ENCODE assay signal across 18 cellular contexts in genomic region chr3:43738305-43738704, GRCh38. TPM values are rescaled to one million over a fixed set of nuclear protein-coding genes. Genes with fewer than 3 reads are reported as not detected.
DNase-seq lines count a peak whose midpoint lies in the region; ATAC-seq, FAIRE-seq and TF ChIP-seq lines count a peak whose summit lies in the region.
"Had no signal": no experiment of that assay in that cellular context is flagged by ENCODE, and none has a peak within 500 bp of the region (broad histone marks: within the 10 kb centered on the region; RNA-seq: fewer than 3 reads in every experiment).

No MANE protein-coding gene starts in this region.

- no peak for FAIRE-seq in HepG2 (lab: Jason Lieb, UNC)
- FAIRE-seq in astrocyte (lab: Jason Lieb, UNC): no peak
- FAIRE-seq: A549, HTR-8/SVneo had no signal

- intact Hi-C loops in HepG2 (cut with micrococcal nuclease; ENCODE audit: unreplicated experiment): no loop called here

- TF ChIP-seq CTCF in liver (IDR thresholded peaks at IDR 0.05; ENCODE audit: low read depth, low read length, missing input control): peak; percentile 16
- no peak for TF ChIP-seq CTCF in HepG2 (CRISPR knock-in tag; IDR thresholded peaks at IDR 0.05)
- no peak for TF ChIP-seq CTCF in astrocyte (IDR thresholded peaks at IDR 0.05; ENCODE audit: insufficient read depth, low read depth, low read length)

- in situ Hi-C loops in HepG2 (cut with HindIII; ENCODE audit: extremely low pct_ligation_motif_present, low pct_unique_long_range_greater_than_20kb): no loop called here

- H4K20me1 ChIP-seq in HepG2 (ENCODE audit: insufficient read depth, low read length) (no peaks in the 10 kb centered on the region), astrocyte (ENCODE audit: insufficient read depth, low read length) (no peaks in the 10 kb centered on the region)

- H3K27me3 ChIP-seq in liver (ENCODE audit: control insufficient read depth in 4 of 4, insufficient read depth in 4 of 4, low read length in 3 of 4) (no peaks in the 10 kb centered on the region), HepG2 (ENCODE audit: control insufficient read depth in 1 of 2, insufficient read depth in 2 of 2, low read length in 2 of 2) (no peaks in the 10 kb centered on the region), astrocyte (ENCODE audit: insufficient read depth, low read length) (no peaks in the 10 kb centered on the region)

- H3K4me2 ChIP-seq in HepG2 (ENCODE audit: low read depth, low read length) (no peak overlapping the region), astrocyte (ENCODE audit: low read length) (no peak overlapping the region)
- H3K4me2 ChIP-seq: A549 had no signal

- H3K79me2 ChIP-seq in HepG2 (ENCODE audit: insufficient read depth, low read length): no peaks in the 10 kb centered on the region
- H3K79me2 ChIP-seq in astrocyte (ENCODE audit: insufficient read depth, low read length): no peaks in the 10 kb centered on the region

- H3K4me1 ChIP-seq in liver (ENCODE audit: control insufficient read depth in 4 of 4, insufficient read depth in 4 of 4, low read length in 3 of 4): peaks cover 4 to 28% (median 18%) of the 10 kb centered on the region in 4 donors
- peaks cover 44% of the 10 kb centered on the region for H3K4me1 ChIP-seq in HepG2 (ENCODE audit: insufficient read depth, low read length)
- peaks cover 12% of the 10 kb centered on the region for H3K4me1 ChIP-seq in astrocyte (ENCODE audit: insufficient read depth, low read length)

- peak; percentile 46 for TF ChIP-seq RAD21 in liver (IDR thresholded peaks at IDR 0.05)
- TF ChIP-seq RAD21 in HepG2 (CRISPR knock-in tag; IDR thresholded peaks at IDR 0.05): no peak

- no peaks in the 10 kb centered on the region for H3K9me3 Mint-ChIP-seq in astrocyte (ENCODE audit: unreplicated experiment)
- no peaks in the 10 kb centered on the region for H3K9me3 Mint-ChIP-seq in activated CD8-positive, alpha-beta memory T cell treated with anti-CD3 and anti-CD28 coated beads, Interleukin-2, amount 10 ng/mL, durations not matched to agents 7 days and 5 days (ENCODE audit: low read depth)
- H3K9me3 Mint-ChIP-seq: CD14-positive monocyte; CD4-positive, alpha-beta memory T cell had no signal

- H3K9me3 ChIP-seq in liver (ENCODE audit: control insufficient read depth in 4 of 4, low read length in 3 of 4): no peaks in the 10 kb centered on the region
- no peaks in the 10 kb centered on the region for H3K9me3 ChIP-seq in HepG2 (ENCODE audit: low read length)
- no peaks in the 10 kb centered on the region for H3K9me3 ChIP-seq in astrocyte (ENCODE audit: insufficient read depth, low read depth, low read length)
- H3K9me3 ChIP-seq: A549, HAP-1 had no signal

- H3K36me3 Mint-ChIP-seq in astrocyte (ENCODE audit: low read depth, unreplicated experiment): no peaks in the 10 kb centered on the region
- no peaks in the 10 kb centered on the region for H3K36me3 Mint-ChIP-seq in activated CD8-positive, alpha-beta memory T cell treated with anti-CD3 and anti-CD28 coated beads, Interleukin-2, amount 10 ng/mL, durations not matched to agents 7 days and 5 days

- no peak overlapping the region for H3K4me3 Mint-ChIP-seq in astrocyte (ENCODE audit: unreplicated experiment)
- no peak overlapping the region for H3K4me3 Mint-ChIP-seq in activated CD8-positive, alpha-beta memory T cell treated with anti-CD3 and anti-CD28 coated beads, Interleukin-2, amount 10 ng/mL, durations not matched to agents 7 days and 5 days
- H3K4me3 Mint-ChIP-seq: CD14-positive monocyte; CD4-positive, alpha-beta memory T cell had no signal

- H3K27me3 Mint-ChIP-seq in astrocyte (ENCODE audit: low read depth, unreplicated experiment): no peaks in the 10 kb centered on the region
- H3K27me3 Mint-ChIP-seq in activated CD8-positive, alpha-beta memory T cell treated with anti-CD3 and anti-CD28 coated beads, Interleukin-2, amount 10 ng/mL, durations not matched to agents 7 days and 5 days: peaks cover 5% of the 10 kb centered on the region

- H3K4me1 Mint-ChIP-seq in astrocyte (ENCODE audit: low read depth, unreplicated experiment): peaks cover 12% of the 10 kb centered on the region
- H3K4me1 Mint-ChIP-seq in activated CD8-positive, alpha-beta memory T cell treated with anti-CD3 and anti-CD28 coated beads, Interleukin-2, amount 10 ng/mL, durations not matched to agents 7 days and 5 days: no peaks in the 10 kb centered on the region
- H3K4me1 Mint-ChIP-seq: CD14-positive monocyte; CD4-positive, alpha-beta memory T cell had no signal

- no TSS peak for BruUV-seq in HepG2 (replicated peaks; lab: Mats Ljungman, UMichigan)

- DNase-seq in HepG2 (ENCODE audit: low spot score): no peak
- DNase-seq in astrocyte (ENCODE audit: low read depth): no peak
- peak; percentile 72 for DNase-seq in left lobe of liver (ENCODE audit: low spot score)
- DNase-seq in activated CD8-positive, alpha-beta memory T cell treated with anti-CD3 and anti-CD28 coated beads, Interleukin-2, amount 10 ng/mL, durations not matched to agents 7 days and 5 days: no peak
- no peak for DNase-seq in amygdala (lab: John Stamatoyannopoulos, UW)
- DNase-seq in stimulated activated CD4-positive, alpha-beta T cell treated with anti-CD3 and anti-CD28 coated beads, Interleukin-4, amount 100 ng/mL, for 4 hours: no peak
- DNase-seq: AML-193; CD4-positive, alpha-beta memory T cell; DMS79 treated with DMSO at 0.1 percent for 48 hours; GF-D8; GOT3 had no signal

- POLR2A ChIA-PET in HepG2 (lab: Yijun Ruan, JAX): no interaction called here

- TF ChIP-seq EP300 in HepG2 (IDR thresholded peaks at IDR 0.05; ENCODE audit: low read depth in 2 of 2, low read length in 2 of 2): no peak
- TF ChIP-seq EP300 in HepG2 (CRISPR knock-in tag; IDR thresholded peaks at IDR 0.05; ENCODE audit: borderline replicate concordance): no peak

- H3K4me3 ChIP-seq in liver (ENCODE audit: low read depth in 1 of 3, low read length in 3 of 3) (no peak overlapping the region), HepG2 (replicated peaks in 1 of 3; ENCODE audit: insufficient read depth in 1 of 3, low read depth in 2 of 3, low read length in 3 of 3) (no peak overlapping the region), astrocyte (ENCODE audit: insufficient read depth, low read depth, low read length) (no peak overlapping the region)
- H3K4me3 ChIP-seq: A549, HAP-1 had no signal

- H3K27ac ChIP-seq in liver (ENCODE audit: low read depth in 1 of 2, low read length in 2 of 2) (peak overlapping the region in 1 of 2 donors; percentile 7), HepG2 (ENCODE audit: extremely low read length, insufficient read depth, low read length) (no peak overlapping the region), astrocyte (ENCODE audit: low read depth, low read length) (no peak overlapping the region)
- H3K27ac ChIP-seq: 22Rv1 had no signal

- peak overlapping the region; percentile 58 for H3K27ac Mint-ChIP-seq in astrocyte (ENCODE audit: unreplicated experiment)
- no peak overlapping the region for H3K27ac Mint-ChIP-seq in activated CD8-positive, alpha-beta memory T cell treated with anti-CD3 and anti-CD28 coated beads, Interleukin-2, amount 10 ng/mL, durations not matched to agents 7 days and 5 days
- H3K27ac Mint-ChIP-seq: CD4-positive, alpha-beta memory T cell had no signal

- H2AFZ ChIP-seq in HepG2 (ENCODE audit: low read length): no peak overlapping the region
- H2AFZ ChIP-seq in astrocyte (ENCODE audit: low read depth, low read length): no peak overlapping the region

- TF ChIP-seq POLR2A in HepG2 (IDR thresholded peaks at IDR 0.05; ENCODE audit: insufficient read depth in 1 of 2, low read depth in 2 of 2, low read length in 2 of 2): no peak

- H3K9ac ChIP-seq in liver (ENCODE audit: low read depth in 1 of 2, low read length in 2 of 2) (no peak overlapping the region), HepG2 (ENCODE audit: insufficient read depth, low read depth, low read length) (no peak overlapping the region), astrocyte (ENCODE audit: low read length) (no peak overlapping the region)

- 59% methylated on average over 2 of the region's 2 CpGs for WGBS in liver
- WGBS in HepG2 (ENCODE audit: low lambda C conversion rate): 40% methylated on average over 2 of the region's 2 CpGs

- ATAC-seq in HepG2 (no peak), left lobe of liver (peak; percentile 88), HG02970 (IDR thresholded peaks at IDR 0.05; ENCODE audit: low FRiP score, unreplicated experiment) (no peak)
- ATAC-seq in activated CD8-positive, alpha-beta memory T cell treated with anti-CD3 and anti-CD28 coated beads, Interleukin-2, amount 10 ng/mL, durations not matched to agents 7 days and 5 days: no peak
- ATAC-seq: A549 had no signal

- peaks cover 0 to 3% (median 0%) of the 10 kb centered on the region in 4 donors for H3K36me3 ChIP-seq in liver (ENCODE audit: control insufficient read depth in 4 of 4, insufficient read depth in 3 of 4, low read depth in 1 of 4, low read length in 3 of 4)
- H3K36me3 ChIP-seq in HepG2 (replicated peaks in 1 of 2; ENCODE audit: control insufficient read depth in 1 of 2, insufficient read depth in 2 of 2, low read length in 2 of 2): no peaks in the 10 kb centered on the region
- no peaks in the 10 kb centered on the region for H3K36me3 ChIP-seq in astrocyte (ENCODE audit: insufficient read depth, low read length)
- H3K36me3 ChIP-seq: HAP-1 had no signal

- CTCF ChIA-PET in HepG2 (lab: Yijun Ruan, JAX; ENCODE audit: low intra/inter-chr PET ratio, low total read pairs): no interaction called here
- CTCF ChIA-PET in activated CD8-positive, alpha-beta memory T cell treated with anti-CD3 and anti-CD28 coated beads, Interleukin-2, amount 10 ng/mL, durations not matched to agents 7 days and 5 days (lab: Charles Lee): no interaction called here

RNA-seq across cellular contexts. Expression of gene ABHD5, which starts 47.6 kb away (rescaled TPM):
- total RNA-seq in liver: 10 to 100 TPM; 22.5 to 25.8 TPM
- 1 to 10 TPM; 9.2 to 9.7 TPM for polyA plus RNA-seq in liver
- 13.3 and 16.8 TPM in 2 replicates for total RNA-seq in HepG2 (2016; rRNA removed; fragmentation: Illumina TruSeq; extraction: Trizol)
- total RNA-seq in HepG2 (2016; cell fraction: cytosol; rRNA removed; fragmentation: Illumina TruSeq; extraction: Trizol; ENCODE audit: low read depth): 4.2 and 4.3 TPM in 2 replicates
- 11.4 and 15.4 TPM in 2 replicates for total RNA-seq in HepG2 (2016; cell fraction: insoluble cytoplasmic fraction; rRNA removed; fragmentation: Illumina TruSeq; extraction: Trizol)
- 8.2 and 11.1 TPM in 2 replicates for total RNA-seq in HepG2 (2016; cell fraction: membrane; rRNA removed; fragmentation: Illumina TruSeq; extraction: Trizol)
- 10.2 and 10.6 TPM in 2 replicates for total RNA-seq in HepG2 (2016; cell fraction: nucleus; rRNA removed; fragmentation: Illumina TruSeq; extraction: Trizol)
- polyA plus RNA-seq in HepG2 (2011; rRNA removed): 4.1 and 4.5 TPM in 2 replicates
- polyA plus RNA-seq in HepG2 (2011; cell fraction: cytosol; rRNA removed): 2.6 and 4.9 TPM in 2 replicates
- polyA plus RNA-seq in HepG2 (2011; cell fraction: nucleus; rRNA removed): 3.1 and 3.5 TPM in 2 replicates
- polyA plus RNA-seq in HepG2 (2012): 5.6 TPM in 2 replicates
- 3.8 and 4.0 TPM in 2 replicates for polyA plus RNA-seq in HepG2 (2016; cell fraction: cytosol; fragmentation: Illumina TruSeq; extraction: Trizol; ENCODE audit: low read depth)
- polyA plus RNA-seq in HepG2 (2016; cell fraction: insoluble cytoplasmic fraction; fragmentation: Illumina TruSeq; extraction: Trizol; ENCODE audit: low read depth): 10.3 and 14.1 TPM in 2 replicates
- polyA plus RNA-seq in HepG2 (2016; cell fraction: membrane; fragmentation: Illumina TruSeq; extraction: Trizol; ENCODE audit: low read depth): 6.9 and 7.1 TPM in 2 replicates
- polyA plus RNA-seq in HepG2 (2016; cell fraction: nucleus; fragmentation: Illumina TruSeq; extraction: Trizol; ENCODE audit: insufficient read depth, low read depth): 8.4 and 9.7 TPM in 2 replicates
- polyA minus RNA-seq in HepG2 (2011; rRNA and poly(A)+ RNA removed; ENCODE audit: low replicate concordance): 4.4 and 33.3 TPM in 2 replicates
- polyA minus RNA-seq in HepG2 (2011; cell fraction: cytosol; rRNA and poly(A)+ RNA removed): 3.1 and 3.7 TPM in 2 replicates
- 18.7 and 20.1 TPM in 2 replicates for polyA minus RNA-seq in HepG2 (2011; cell fraction: nucleus; rRNA and poly(A)+ RNA removed)
- 15.1 and 18.3 TPM in 2 replicates for total RNA-seq in astrocyte
- total RNA-seq in left lobe of liver: 12.8 TPM
- total RNA-seq in activated CD8-positive, alpha-beta memory T cell treated with anti-CD3 and anti-CD28 coated beads, Interleukin-2, amount 10 ng/mL, durations not matched to agents 7 days and 5 days: 10 to 100 TPM; 12.9 to 16.5 TPM
